ENCODE assay signal across 8 cellular contexts in genomic region chr3:23811117-23811487, GRCh38. TPM values are rescaled to one million over a fixed set of nuclear protein-coding genes. Genes with fewer than 3 reads are reported as not detected.
DNase-seq lines count a peak whose midpoint lies in the region; ATAC-seq and TF ChIP-seq lines count a peak whose summit lies in the region.

No MANE protein-coding gene starts in this region.

- TF ChIP-seq CTCF in Caco-2 (IDR thresholded peaks at IDR 0.05; ENCODE audit: insufficient read depth in 1 of 2, low read depth in 1 of 2, low read length in 1 of 2, severe bottlenecking in 1 of 2, unreplicated experiment in 1 of 2) (no peak), adrenal gland (IDR thresholded peaks at IDR 0.05) (no peak), suprapubic skin (IDR thresholded peaks at IDR 0.05) (no peak)

- DNase-seq in Caco-2: peak; percentile 39 to 43
- DNase-seq in HT-29 (ENCODE audit: low spot score): peak; percentile 63
- DNase-seq in adrenal gland: no peak
- DNase-seq in suprapubic skin (ENCODE audit: low spot score in 2 of 2): no peak
- DNase-seq in iPS-NIHi7 (ENCODE audit: extremely low spot score): no peak
- no peak for DNase-seq in AG08395 (ENCODE audit: low spot score)

- H3K36me3 Mint-ChIP-seq in Caco-2 (ENCODE audit: insufficient read depth, unreplicated experiment): peaks cover 18% of the 10 kb centered on the region

- H3K4me1 ChIP-seq in Caco-2: peaks cover 22% of the 10 kb centered on the region
- H3K4me1 ChIP-seq in adrenal gland (replicated peaks in 1 of 2): peaks cover 14 to 42% of the 10 kb centered on the region in 2 donors
- peaks cover 49% of the 10 kb centered on the region for H3K4me1 ChIP-seq in suprapubic skin

- no peaks in the 10 kb centered on the region for H3K27me3 Mint-ChIP-seq in Caco-2 (ENCODE audit: insufficient read depth, unreplicated experiment)

- H3K4me3 Mint-ChIP-seq in Caco-2 (ENCODE audit: unreplicated experiment): peak overlapping the region; percentile 99

- H3K27ac ChIP-seq in adrenal gland: peak overlapping the region in 3 of 5 donors; percentile 76 to 89 (median 77)
- H3K27ac ChIP-seq in layer of hippocampus (ENCODE audit: low read depth, low read length): peak overlapping the region; percentile 76
- H3K27ac ChIP-seq in suprapubic skin: peak overlapping the region; percentile 87

- CTCF ChIA-PET in Caco-2 (lab: Charles Lee): no interaction called here

- H3K27me3 ChIP-seq in Caco-2 (replicated peaks; ENCODE audit: control insufficient read depth, insufficient read depth, low read length) (no peaks in the 10 kb centered on the region), adrenal gland (no peaks in the 10 kb centered on the region), layer of hippocampus (ENCODE audit: control insufficient read depth, insufficient read depth, low read length) (no peaks in the 10 kb centered on the region), suprapubic skin (no peaks in the 10 kb centered on the region)

- no peak for TF ChIP-seq EP300 in suprapubic skin (IDR thresholded peaks at IDR 0.05)

- WGBS in adrenal gland, 4 donors: 39 to 47% (median 41%) methylated on average over 11 of the region's 11 CpGs
- WGBS in suprapubic skin: 32% methylated on average over 11 of the region's 11 CpGs

- H3K4me3 ChIP-seq in Caco-2 (ENCODE audit: low read depth, low read length): peak overlapping the region; percentile 70
- H3K4me3 ChIP-seq in adrenal gland: peak overlapping the region in 3 of 4 donors; percentile 8 to 79 (median 29)
- H3K4me3 ChIP-seq in suprapubic skin: peak overlapping the region; percentile 81

- no peaks in the 10 kb centered on the region; the same call in 1 of the 2 replicates for H3K36me3 ChIP-seq in Caco-2 (ENCODE audit: control insufficient read depth, insufficient read depth, low read length)
- H3K36me3 ChIP-seq in adrenal gland (replicated peaks in 1 of 2): no peaks in the 10 kb centered on the region
- no peaks in the 10 kb centered on the region for H3K36me3 ChIP-seq in suprapubic skin

- peaks cover 27% of the 10 kb centered on the region for H3K4me1 Mint-ChIP-seq in Caco-2 (ENCODE audit: low read depth, unreplicated experiment)

- intact Hi-C loops in Caco-2 (cut with micrococcal nuclease; ENCODE audit: unreplicated experiment): no loop called here
- intact Hi-C loops in adrenal gland (cut with DNase I): no loop called here

- no peaks in the 10 kb centered on the region for H3K9me3 Mint-ChIP-seq in Caco-2 (ENCODE audit: unreplicated experiment)

- ATAC-seq in GM19455 (IDR thresholded peaks at IDR 0.05; ENCODE audit: unreplicated experiment): no peak

- no peak for TF ChIP-seq POLR2A in adrenal gland (IDR thresholded peaks at IDR 0.05)
- TF ChIP-seq POLR2A in suprapubic skin (IDR thresholded peaks at IDR 0.05): no peak

- POLR2A ChIA-PET in Caco-2 (lab: Charles Lee): no interaction called here

- no TSS peak for BruUV-seq in Caco-2 (replicated peaks; lab: Mats Ljungman, UMichigan)

- peak overlapping the region; percentile 100 for H3K27ac Mint-ChIP-seq in Caco-2 (ENCODE audit: unreplicated experiment)

- H3K9me3 ChIP-seq in Caco-2 (no peaks in the 10 kb centered on the region), adrenal gland (replicated peaks in 1 of 3) (no peaks in the 10 kb centered on the region), suprapubic skin (no peaks in the 10 kb centered on the region)

RNA-seq across cellular contexts. Expression of gene UBE2E1, which starts 5.3 kb away (rescaled TPM):
- total RNA-seq in Caco-2 (2022) (98.6 and 104 TPM in 2 replicates), adrenal gland (10 to 100 TPM; 19.4 to 68.7 (median 59.9) TPM), suprapubic skin (100 to 1,000 TPM in 2 of 4 donors, 10 to 100 TPM in 2; 73.0 to 119 (median 94.6) TPM)
- 43.1 and 51.3 TPM in 2 replicates for total RNA-seq in HT-29 (2014; rRNA removed; shearing (Covaris generic))
- 10 to 100 TPM; 36.0 to 80.3 (median 37.6) TPM for polyA plus RNA-seq in adrenal gland

Comparison
In these comparisons a context has a peak if more than half of its experiments do, and no peak if none do; other contexts are left out.
1. DNase-seq: peak in Caco-2 (2 of 2) and HT-29 (single experiment); none in adrenal gland (0 of 7), suprapubic skin (0 of 2), iPS-NIHi7 (single experiment) and AG08395 (single experiment).
2. H3K4me3 ChIP-seq: peak in every context shown above with its lines; median percentile 81 in suprapubic skin; 70 in Caco-2; 29 in adrenal gland.
3. Peak in every context shown above with its lines, with median percentiles within 50 percentile points of each other: H3K27ac ChIP-seq.